16 cellular contexts compared by ENCODE assay signal in genomic region chr17:2924211-2924610, GRCh38.
DNase-seq lines count a peak whose midpoint lies in the region; ATAC-seq and TF ChIP-seq lines count a peak whose summit lies in the region.
"Had no signal": no experiment of that assay in that cellular context is flagged by ENCODE, and none has a peak within 500 bp of the region (broad histone marks: within the 10 kb centered on the region; RNA-seq: fewer than 3 reads in every experiment).

No MANE protein-coding gene starts in this region.

- H3K4me3 ChIP-seq in heart right ventricle, result no peak overlapping the region
- no peak overlapping the region for H3K4me3 ChIP-seq in choroid plexus epithelial cell (ENCODE audit: low read depth, low read length)
- H3K4me3 ChIP-seq: PC-9, thyroid gland had no signal

- peaks cover 30% of the 10 kb centered on the region for H3K4me1 Mint-ChIP-seq in type B pancreatic cell (ENCODE audit: unreplicated experiment)
- H3K4me1 Mint-ChIP-seq in stimulated activated naive B cell treated with anti-CD40 and anti-IgM and Interleukin-4, amounts not matched to agents 10 μg/mL and 1 μg/mL and 100 μg/mL, for 72 hours, result peaks cover 0 to 8% of the 10 kb centered on the region in 2 donors

- no peaks in the 10 kb centered on the region for H3K9me3 Mint-ChIP-seq in type B pancreatic cell
- no peaks in the 10 kb centered on the region for H3K9me3 Mint-ChIP-seq in stimulated activated naive B cell treated with anti-CD40 and anti-IgM and Interleukin-4, amounts not matched to agents 10 μg/mL and 1 μg/mL and 100 μg/mL, for 72 hours

- H3K4me3 Mint-ChIP-seq in type B pancreatic cell, result no peak overlapping the region
- H3K4me3 Mint-ChIP-seq in stimulated activated naive B cell treated with anti-CD40 and anti-IgM and Interleukin-4, amounts not matched to agents 10 μg/mL and 1 μg/mL and 100 μg/mL, for 72 hours, result no peak overlapping the region
- H3K4me3 Mint-ChIP-seq: naive thymus-derived CD8-positive, alpha-beta T cell had no signal

- peaks cover 0 to 4% (median 0%) of the 10 kb centered on the region in 9 donors for H3K36me3 ChIP-seq in heart right ventricle
- H3K36me3 ChIP-seq: thyroid gland had no signal

- peak overlapping the region; percentile 37 for H3K27ac Mint-ChIP-seq in type B pancreatic cell
- H3K27ac Mint-ChIP-seq in stimulated activated naive B cell treated with anti-CD40 and anti-IgM and Interleukin-4, amounts not matched to agents 10 μg/mL and 1 μg/mL and 100 μg/mL, for 72 hours, result no peak overlapping the region
- H3K27ac Mint-ChIP-seq: naive thymus-derived CD8-positive, alpha-beta T cell had no signal

- ATAC-seq in heart right ventricle (peak in 5 of 8 donors; percentile 8 to 60 (median 31)), Right ventricle myocardium inferior (no peak)
- no peak for ATAC-seq in stimulated activated naive B cell treated with anti-CD40 and anti-IgM and Interleukin-4, amounts not matched to agents 10 μg/mL and 1 μg/mL and 100 μg/mL, for 72 hours (replicated peaks)
- ATAC-seq: esophagus mucosa; naive thymus-derived CD8-positive, alpha-beta T cell had no signal

- intact Hi-C loops in heart right ventricle (cut with DNase I) (loop anchor here in 1 of 10 donors (10.0 kb wide), 1 partner anchor 69 kb away; no protein-coding TSS in a partner anchor), Right ventricle myocardium inferior (cut with DNase I) (no loop called here)

- TF ChIP-seq CTCF in heart right ventricle (IDR thresholded peaks at IDR 0.05) (no peak), choroid plexus epithelial cell (conservative IDR thresholded peaks at IDR 0.05; ENCODE audit: low read depth, low read length) (no peak), type B pancreatic cell (conservative IDR thresholded peaks at IDR 0.05) (no peak)

- no peaks in the 10 kb centered on the region for H3K36me3 Mint-ChIP-seq in type B pancreatic cell
- peaks cover 0 to 1% of the 10 kb centered on the region in 2 donors for H3K36me3 Mint-ChIP-seq in stimulated activated naive B cell treated with anti-CD40 and anti-IgM and Interleukin-4, amounts not matched to agents 10 μg/mL and 1 μg/mL and 100 μg/mL, for 72 hours

- no peak for DNase-seq in heart right ventricle
- no peak for DNase-seq in Right ventricle myocardium inferior (ENCODE audit: missing footprints)
- peak; percentile 13 for DNase-seq in choroid plexus epithelial cell (ENCODE audit: low read depth)
- DNase-seq in islet precursor cell, result peak; percentile 72
- no peak for DNase-seq in type B pancreatic cell (ENCODE audit: extremely low spot score, unreplicated experiment)
- no peak for DNase-seq in NCI-H748 treated with DMSO at 0.1 percent for 48 hours (lab: John Stamatoyannopoulos, UW)
- no peak for DNase-seq in NCI-H2081 (lab: John Stamatoyannopoulos, UW)
- no peak for DNase-seq in stimulated activated naive B cell treated with anti-CD40 and anti-IgM and Interleukin-4, amounts not matched to agents 10 μg/mL and 1 μg/mL and 100 μg/mL, for 72 hours
- DNase-seq: 8988T; activated CD8-positive, alpha-beta memory T cell treated with anti-CD3 and anti-CD28 coated beads for 24 hours; activated naive CD4-positive, alpha-beta T cell treated with Interleukin-2 at 50 U/mL for 16 hours; naive thymus-derived CD8-positive, alpha-beta T cell; PC-9; small intestine; thyroid gland had no signal

- no peak overlapping the region for H3K27ac ChIP-seq in heart right ventricle
- H3K27ac ChIP-seq: PC-9, thyroid gland had no signal

- H3K27me3 Mint-ChIP-seq in type B pancreatic cell, result no peaks in the 10 kb centered on the region
- peaks cover 4 to 5% of the 10 kb centered on the region in 2 donors for H3K27me3 Mint-ChIP-seq in stimulated activated naive B cell treated with anti-CD40 and anti-IgM and Interleukin-4, amounts not matched to agents 10 μg/mL and 1 μg/mL and 100 μg/mL, for 72 hours
- H3K27me3 Mint-ChIP-seq: naive thymus-derived CD8-positive, alpha-beta T cell had no signal

- WGBS in heart right ventricle, 2 donors, result 25 to 29% methylated on average over 10 of the region's 10 CpGs

- H3K9me3 ChIP-seq in heart right ventricle, result no peaks in the 10 kb centered on the region
- H3K9me3 ChIP-seq: thyroid gland had no signal

- H3K4me1 ChIP-seq in heart right ventricle, result peaks cover 0 to 11% (median 6%) of the 10 kb centered on the region in 9 donors

- H3K27me3 ChIP-seq in heart right ventricle, result no peaks in the 10 kb centered on the region
- H3K27me3 ChIP-seq: thyroid gland had no signal

Comparison
In these comparisons a context has a peak if more than half of its experiments do, and no peak if none do; other contexts are left out.
1. ATAC-seq: peak in heart right ventricle (5 of 8); none in Right ventricle myocardium inferior (single experiment) and stimulated activated naive B cell treated with anti-CD40 and anti-IgM and Interleukin-4, amounts not matched to agents 10 μg/mL and 1 μg/mL and 100 μg/mL, for 72 hours (0 of 2).
2. DNase-seq: peak in choroid plexus epithelial cell (single experiment) and islet precursor cell (single experiment); none in heart right ventricle (0 of 2), Right ventricle myocardium inferior (single experiment), type B pancreatic cell (single experiment), NCI-H748 treated with DMSO at 0.1 percent for 48 hours (single experiment), NCI-H2081 (0 of 2) and stimulated activated naive B cell treated with anti-CD40 and anti-IgM and Interleukin-4, amounts not matched to agents 10 μg/mL and 1 μg/mL and 100 μg/mL, for 72 hours (single experiment).